Comparison of ENCODE assay signal across 16 cellular contexts in the genomic region with DNA sequence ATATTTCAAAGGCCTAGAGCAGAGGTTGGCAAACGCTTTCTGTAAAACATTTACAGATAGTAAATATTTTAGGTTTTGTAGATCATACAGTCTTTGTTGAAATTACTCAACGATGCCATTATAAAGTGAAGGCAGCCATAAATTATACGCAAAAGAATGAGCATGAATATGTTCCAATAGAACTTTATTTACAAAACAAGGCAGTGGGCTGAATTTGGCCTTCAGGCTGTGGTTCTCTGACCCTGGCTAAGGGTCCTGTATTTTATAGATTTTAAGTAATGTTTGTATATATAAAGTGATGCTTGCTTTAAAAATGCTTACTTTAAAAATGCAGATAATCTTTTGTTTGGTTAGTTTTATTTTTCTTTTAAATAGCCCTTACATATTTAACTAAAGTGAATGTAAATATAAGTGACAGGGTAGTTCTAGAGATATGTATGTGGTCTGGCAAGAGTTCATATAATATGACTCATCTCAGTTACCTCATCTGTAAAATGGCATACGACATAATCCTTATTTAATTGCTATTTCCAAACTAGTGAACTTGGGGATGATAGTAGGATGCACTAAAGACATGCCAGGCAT. TPM values are rescaled to one million over a fixed set of nuclear protein-coding genes. Genes with fewer than 3 reads are reported as not detected.
DNase-seq lines count a peak whose midpoint lies in the region; ATAC-seq and TF ChIP-seq lines count a peak whose summit lies in the region.
"Had no signal": no experiment of that assay in that cellular context is flagged by ENCODE, and none has a peak within 500 bp of the region (broad histone marks: within the 10 kb centered on the region; RNA-seq: fewer than 3 reads in every experiment).

No MANE protein-coding gene starts in this region.

- H3K27me3 ChIP-seq in hepatocyte (no peaks in the 10 kb centered on the region), gastroesophageal sphincter (no peaks in the 10 kb centered on the region)

- ATAC-seq in gastroesophageal sphincter, result no peak
- no peak for ATAC-seq in HG03139 (IDR thresholded peaks at IDR 0.05; ENCODE audit: unreplicated experiment)
- ATAC-seq in HG02938 (IDR thresholded peaks at IDR 0.05; ENCODE audit: unreplicated experiment), result no peak
- ATAC-seq: activated CD8-positive, alpha-beta T cell treated with anti-CD3 and anti-CD28 coated beads, Interleukin-2, amount 10 ng/mL, durations not matched to agents 7 days and 5 days had no signal

- H3K4me1 ChIP-seq in hepatocyte (ENCODE audit: insufficient read depth), result peaks cover 12% of the 10 kb centered on the region
- no peaks in the 10 kb centered on the region for H3K4me1 ChIP-seq in gastroesophageal sphincter

- H3K9me2 ChIP-seq in hepatocyte (replicated peaks; ENCODE audit: insufficient read depth), result no peaks in the 10 kb centered on the region

- DNase-seq in COLO829 (ENCODE audit: low spot score), result peak; percentile 38
- DNase-seq in LHCN-M2 (ENCODE audit: low read depth), result peak; percentile 25
- peak; percentile 78 for DNase-seq in amniotic epithelial cell (ENCODE audit: low read depth)
- peak; percentile 35 for DNase-seq in hepatocyte (ENCODE audit: low spot score)
- DNase-seq in GM20000 (ENCODE audit: low spot score), result no peak
- DNase-seq: activated CD8-positive, alpha-beta T cell treated with anti-CD3 and anti-CD28 coated beads, Interleukin-2, amount 10 ng/mL, durations not matched to agents 7 days and 5 days; dermis blood vessel endothelial cell; DMS79 treated with DMSO at 0.1 percent for 48 hours; hypothalamus; NCI-H1436; stimulated activated CD4-positive, alpha-beta T cell treated with anti-CD3 and anti-CD28 coated beads, Interleukin-2, amount 100 ng/mL, for 48 hours; stimulated activated naive CD4-positive, alpha-beta T cell treated with Interleukin-2 at 50 U/mL for 16 hours had no signal

- TF ChIP-seq EP300 in gastroesophageal sphincter (IDR thresholded peaks at IDR 0.05), result no peak

- no peak for TF ChIP-seq POLR2A in gastroesophageal sphincter (IDR thresholded peaks at IDR 0.05)

- no peaks in the 10 kb centered on the region for H4K20me1 ChIP-seq in hepatocyte (ENCODE audit: insufficient read depth, poor library complexity, severe bottlenecking)

- H3K36me3 ChIP-seq in hepatocyte (replicated peaks; ENCODE audit: insufficient read depth, low read depth), result no peaks in the 10 kb centered on the region
- H3K36me3 ChIP-seq in gastroesophageal sphincter, result no peaks in the 10 kb centered on the region

- H3K4me2 ChIP-seq in hepatocyte, result no peak overlapping the region

- H3K4me3 ChIP-seq in hepatocyte (no peak overlapping the region), gastroesophageal sphincter (no peak overlapping the region)

- no peak for TF ChIP-seq CTCF in hepatocyte (IDR thresholded peaks at IDR 0.05; ENCODE audit: poor library complexity)
- no peak for TF ChIP-seq CTCF in GM20000 (IDR thresholded peaks at IDR 0.05; ENCODE audit: extremely low read depth, missing control alignments)
- TF ChIP-seq CTCF in gastroesophageal sphincter (IDR thresholded peaks at IDR 0.05), result no peak

- H3K79me2 ChIP-seq in hepatocyte, result no peaks in the 10 kb centered on the region

- H2AFZ ChIP-seq in hepatocyte, result no peak overlapping the region

- WGBS in hepatocyte (ENCODE audit: low lambda C conversion rate, missing lambda C conversion rate), result 24% methylated on average over 4 of the region's 4 CpGs
- WGBS in gastroesophageal sphincter (ENCODE audit: low coverage in 1 of 2), 2 donors, result 17 to 25% methylated on average over 4 of the region's 4 CpGs

- H3K27ac ChIP-seq in hepatocyte, result peak overlapping the region; percentile 56
- no peak overlapping the region for H3K27ac ChIP-seq in gastroesophageal sphincter
- H3K27ac ChIP-seq: HL-60 had no signal

- H3K9me3 ChIP-seq in hepatocyte (ENCODE audit: low read depth), result no peaks in the 10 kb centered on the region
- H3K9me3 ChIP-seq in gastroesophageal sphincter, result no peaks in the 10 kb centered on the region

RNA-seq across cellular contexts. Expression of gene ATP5MC3, which starts 51.7 kb away (rescaled TPM):
- total RNA-seq in LHCN-M2 (2014; rRNA removed), result 176 and 215 TPM in 2 replicates
- polyA plus RNA-seq in LHCN-M2 (2012), result 439 TPM
- total RNA-seq in hepatocyte, result 281 and 286 TPM in 2 replicates
- 529 and 563 TPM in 2 replicates for polyA plus RNA-seq in hepatocyte
- 100 to 1,000 TPM; 116 to 191 (median 146) TPM for total RNA-seq in gastroesophageal sphincter
